ENCODE assay signal across 9 cellular contexts in genomic region chr2:17539596-17539992, GRCh38. TPM values are rescaled to one million over a fixed set of nuclear protein-coding genes. Genes with fewer than 3 reads are reported as not detected.
DNase-seq lines count a peak whose midpoint lies in the region; ATAC-seq and TF ChIP-seq lines count a peak whose summit lies in the region.
"Had no signal": no experiment of that assay in that cellular context is flagged by ENCODE, and none has a peak within 500 bp of the region (broad histone marks: within the 10 kb centered on the region; RNA-seq: fewer than 3 reads in every experiment).

No MANE protein-coding gene starts in this region.

- H3F3A ChIP-seq in neural progenitor cell (ENCODE audit: low read depth) = peaks cover 66% of the 10 kb centered on the region

- H3K9me3 ChIP-seq in neural progenitor cell (ENCODE audit: low read depth) = no peaks in the 10 kb centered on the region

- POLR2A ChIA-PET in RWPE1 (lab: Yijun Ruan, JAX; ENCODE audit: low non-redundant PET) = no interaction called here

- H3K4me1 ChIP-seq in foreskin keratinocyte (peaks cover 33% of the 10 kb centered on the region), neural progenitor cell (peaks cover 29% of the 10 kb centered on the region)

- TF ChIP-seq CTCF in RWPE1 (conservative IDR thresholded peaks at IDR 0.05; ENCODE audit: low read depth) = no peak
- TF ChIP-seq CTCF in foreskin keratinocyte (conservative IDR thresholded peaks at IDR 0.05) = no peak
- TF ChIP-seq CTCF in neural progenitor cell (IDR thresholded peaks at IDR 0.05) = no peak

- no peaks in the 10 kb centered on the region for H3K27me3 ChIP-seq in foreskin keratinocyte
- H3K27me3 ChIP-seq in neural progenitor cell = peaks cover 28% of the 10 kb centered on the region

- H4K20me1 ChIP-seq in neural progenitor cell (ENCODE audit: low read depth) = no peaks in the 10 kb centered on the region

- H2AFZ ChIP-seq in neural progenitor cell (replicated peaks) = peak overlapping the region; percentile 92

- ATAC-seq in foreskin keratinocyte (peak; percentile 6), GM21360 (IDR thresholded peaks at IDR 0.05; ENCODE audit: unreplicated experiment) (no peak), GM19455 (IDR thresholded peaks at IDR 0.05; ENCODE audit: unreplicated experiment) (no peak)

- H3K27ac ChIP-seq in RWPE1 = peak overlapping the region; percentile 89
- peak overlapping the region; percentile 59 for H3K27ac ChIP-seq in foreskin keratinocyte
- no peak overlapping the region for H3K27ac ChIP-seq in neural progenitor cell

- H3K36me3 Mint-ChIP-seq in neural progenitor cell = no peaks in the 10 kb centered on the region

- H3K4me2 ChIP-seq in neural progenitor cell = peak overlapping the region; percentile 99

- H3K9ac ChIP-seq in neural progenitor cell = no peak overlapping the region

- CTCF ChIA-PET in RWPE1 (lab: Yijun Ruan, JAX) = interaction anchor here (1.7 kb wide), 1 partner anchor 107 kb away, joined by 5 read pairs; no protein-coding TSS in a partner anchor

- no peak overlapping the region for H3K27ac Mint-ChIP-seq in neural progenitor cell

- H3K4me1 Mint-ChIP-seq in neural progenitor cell = peaks cover 41% of the 10 kb centered on the region

- peaks cover 38% of the 10 kb centered on the region for H3K79me2 ChIP-seq in neural progenitor cell (ENCODE audit: low read depth)

- H3K36me3 ChIP-seq in neural progenitor cell = no peaks in the 10 kb centered on the region

- peak overlapping the region; percentile 77 for H3K4me3 ChIP-seq in neural progenitor cell

- DNase-seq in DMS53 (lab: John Stamatoyannopoulos, UW) (peak; percentile 65), RWPE1 (ENCODE audit: low spot score) (no peak), foreskin keratinocyte (peak; percentile 67 to 80), neural progenitor cell (ENCODE audit: low spot score) (peak; percentile 50), SHP77 treated with DMSO at 0.1 percent for 48 hours (lab: John Stamatoyannopoulos, UW) (no peak)
- DNase-seq in activated naive CD4-positive, alpha-beta T cell treated with anti-CD3 and anti-CD28 coated beads, Interleukin-2, amount 50 U/mL, for 16 hours = no peak
- DNase-seq: stimulated activated CD4-positive, alpha-beta T cell treated with anti-CD3 and anti-CD28 coated beads, Interleukin-4, amount 100 ng/mL, for 4 hours had no signal

- H3K27me3 Mint-ChIP-seq in neural progenitor cell (ENCODE audit: insufficient read depth, low read depth) = peaks cover 33% of the 10 kb centered on the region

- H3K9me3 Mint-ChIP-seq in neural progenitor cell = no peaks in the 10 kb centered on the region

- H3K4me3 Mint-ChIP-seq in neural progenitor cell = peak overlapping the region; percentile 92

RNA-seq across cellular contexts. Expression of gene VSNL1, which starts 0.9 kb away (rescaled TPM):
- total RNA-seq in foreskin keratinocyte (4.2 and 5.3 TPM in 2 replicates), neural progenitor cell (ENCODE audit: low replicate concordance) (54.5 and 94.4 TPM in 2 replicates)
- 3.7 and 4.4 TPM in 2 replicates for polyA plus RNA-seq in foreskin keratinocyte

RNA-seq across cellular contexts. Expression of gene RAD51AP2, which starts 21.4 kb away (rescaled TPM):
- total RNA-seq in foreskin keratinocyte = 0.04 and 0.10 TPM in 2 replicates
- polyA plus RNA-seq in foreskin keratinocyte = 0.03 TPM in 1 of 2 replicates, not detected in the other
- total RNA-seq in neural progenitor cell (ENCODE audit: low replicate concordance) = 0.31 and 1.2 TPM in 2 replicates

Comparison
In these comparisons a context has a peak if more than half of its experiments do, and no peak if none do; other contexts are left out.
1. DNase-seq: peak in DMS53 (single experiment), foreskin keratinocyte (2 of 2) and neural progenitor cell (single experiment); none in RWPE1 (single experiment), activated naive CD4-positive, alpha-beta T cell treated with anti-CD3 and anti-CD28 coated beads, Interleukin-2, amount 50 U/mL, for 16 hours (single experiment) and SHP77 treated with DMSO at 0.1 percent for 48 hours (single experiment).